1 cellular context compared by ENCODE assay signal in genomic region chrX:77899081-77899828, GRCh38.
TF ChIP-seq lines count a peak whose summit lies in the region.

Gene COX7B, plus strand, starts transcription at chrX:77899468. Its CDS starts 86 bp downstream, at chrX:77899554.

TF ChIP-seq in K562, 482 proteins besides CTCF, POLR2A, EP300 and RAD21 (continued from another document):
- TF ChIP-seq ARHGAP35 (IDR thresholded peaks at IDR 0.05; ENCODE audit: partially characterized antibody) (peak; percentile 96), ZNF239 (CRISPR knock-in tag; IDR thresholded peaks at IDR 0.05) (no peak), DACH1 (IDR thresholded peaks at IDR 0.05; ENCODE audit: partially characterized antibody) (no peak), TRIM25 (IDR thresholded peaks at IDR 0.05; ENCODE audit: borderline replicate concordance) (no peak), ZNF609 (CRISPR knock-in tag; IDR thresholded peaks at IDR 0.05; ENCODE audit: borderline replicate concordance) (no peak), TFE3 (CRISPR knock-in tag; IDR thresholded peaks at IDR 0.05) (no peak), NCOR1 (IDR thresholded peaks at IDR 0.05) (no peak), FOXK1 (CRISPR knock-in tag; IDR thresholded peaks at IDR 0.05; ENCODE audit: borderline replicate concordance) (no peak), SREBF2 (CRISPR knock-in tag; IDR thresholded peaks at IDR 0.05) (no peak), HDAC3 (IDR thresholded peaks at IDR 0.05; ENCODE audit: borderline replicate concordance, partially characterized antibody) (peak; percentile 68), ILF3 (IDR thresholded peaks at IDR 0.05; ENCODE audit: borderline replicate concordance) (no peak), SUPT5H (IDR thresholded peaks at IDR 0.05) (peak; percentile 89), ZNF707 (CRISPR knock-in tag; conservative IDR thresholded peaks at IDR 0.05) (no peak), FOXJ3 (CRISPR knock-in tag; IDR thresholded peaks at IDR 0.05) (no peak), ZNF431 (CRISPR knock-in tag; IDR thresholded peaks at IDR 0.05) (no peak), SIN3B (IDR thresholded peaks at IDR 0.05; ENCODE audit: low read depth) (no peak; the same call in 1 of the 2 replicates), HIVEP1 (CRISPR knock-in tag; IDR thresholded peaks at IDR 0.05) (no peak), HEY1 (CRISPR knock-in tag; IDR thresholded peaks at IDR 0.05; ENCODE audit: borderline replicate concordance) (no peak), FOXA1 (IDR thresholded peaks at IDR 0.05; ENCODE audit: borderline replicate concordance) (no peak), ZNF280A (IDR thresholded peaks at IDR 0.05; ENCODE audit: low read depth, partially characterized antibody) (no peak), SMAD1 (IDR thresholded peaks at IDR 0.05; ENCODE audit: low read depth, low read length, partially characterized antibody) (no peak), ZNF592 (IDR thresholded peaks at IDR 0.05) (0 out of 2 replicates have a peak, but pooled peaks have one; percentile 21), STAG1 (CRISPR knock-in tag; IDR thresholded peaks at IDR 0.05; ENCODE audit: borderline replicate concordance) (no peak), NFXL1 (CRISPR knock-in tag; IDR thresholded peaks at IDR 0.05) (no peak)
TF ChIP-seq in K562: peak in this region for 71.
